Comparison of ENCODE assay signal across 19 cellular contexts in the genomic region with DNA sequence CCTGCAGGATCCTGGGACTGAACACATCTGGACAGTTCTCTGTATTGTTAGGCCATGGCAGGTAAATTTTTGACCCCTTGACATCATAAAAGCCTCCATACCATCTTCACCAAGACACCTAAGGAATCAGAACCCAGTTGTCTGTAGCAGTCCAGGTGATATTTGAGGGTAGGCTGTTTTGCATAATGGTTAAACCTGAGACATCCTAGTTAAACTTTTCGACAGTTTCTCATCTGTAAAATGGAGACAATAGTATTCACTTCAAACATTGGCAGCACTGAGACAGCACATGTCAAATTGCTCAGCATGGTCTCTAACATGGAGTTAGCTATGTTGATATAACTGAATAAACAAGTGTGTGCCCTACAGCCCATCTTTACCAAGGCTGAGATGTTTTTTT. TPM values are rescaled to one million over a fixed set of nuclear protein-coding genes. Genes with fewer than 3 reads are reported as not detected.
DNase-seq lines count a peak whose midpoint lies in the region; ATAC-seq lines count a peak whose summit lies in the region.
"Had no signal": no experiment of that assay in that cellular context is flagged by ENCODE, and none has a peak within 500 bp of the region (broad histone marks: within the 10 kb centered on the region; RNA-seq: fewer than 3 reads in every experiment).

No MANE protein-coding gene starts in this region.

- DNase-seq in NCI-H345 (lab: John Stamatoyannopoulos, UW) (peak; percentile 27), NCI-H345 treated with DMSO at 0.1 percent for 48 hours (lab: John Stamatoyannopoulos, UW; ENCODE audit: unreplicated experiment) (no peak), left lobe of liver (ENCODE audit: low spot score) (no peak), NCI-H524 (lab: John Stamatoyannopoulos, UW) (no peak), NCI-H1417 treated with DMSO at 0.1 percent for 48 hours (lab: John Stamatoyannopoulos, UW) (no peak)
- DNase-seq: 8988T, DMS79, H7, HFFc6, NCI-H1105 treated with DMSO at 0.1 percent for 48 hours, NCI-H1930, NCI-H2171, NCI-H446 treated with DMSO at 0.1 percent for 48 hours, PC-9, T-helper 1 cell had no signal

- ATAC-seq in GM19324 (IDR thresholded peaks at IDR 0.05; ENCODE audit: low FRiP score, unreplicated experiment) (peak; percentile 47), HG02938 (IDR thresholded peaks at IDR 0.05; ENCODE audit: unreplicated experiment) (peak; percentile 54), left lobe of liver (peak; percentile 17), HG03439 (IDR thresholded peaks at IDR 0.05; ENCODE audit: unreplicated experiment) (no peak)
- ATAC-seq: K562 had no signal

RNA-seq across cellular contexts. Expression of gene C6orf62, which starts 24.8 kb away (rescaled TPM):
- total RNA-seq in left lobe of liver: 44.8 TPM

RNA-seq across cellular contexts. Expression of gene ACOT13, which starts 27.3 kb away (rescaled TPM):
- 43.4 TPM for total RNA-seq in left lobe of liver

RNA-seq across cellular contexts. Expression of gene TDP2, which starts 27.5 kb away (rescaled TPM):
- 21.8 TPM for total RNA-seq in left lobe of liver

RNA-seq across cellular contexts. Expression of gene KIAA0319, which starts 48.2 kb away (rescaled TPM):
- total RNA-seq in left lobe of liver: not detected
- total RNA-seq: K562 had no signal
